Comparison of ENCODE assay signal across 1 cellular context in genomic region chr10:15824498-15824897, GRCh38.
TF ChIP-seq lines count a peak whose summit lies in the region.

No MANE protein-coding gene starts in this region.

TF ChIP-seq in GM23338, 12 proteins besides CTCF, POLR2A, EP300 and RAD21 (continued from another document):
- TF ChIP-seq ZNF462 (CRISPR knock-in tag; IDR thresholded peaks at IDR 0.05) (no peak), ZNF114 (CRISPR knock-in tag; IDR thresholded peaks at IDR 0.05) (no peak), ZNF331 (CRISPR knock-in tag; IDR thresholded peaks at IDR 0.05; ENCODE audit: low read depth) (no peak), POLR2AphosphoS5 (IDR thresholded peaks at IDR 0.05; ENCODE audit: low read depth) (no peak), JUNB (IDR thresholded peaks at IDR 0.05; ENCODE audit: unreplicated experiment) (no peak)
- TF ChIP-seq, protein P1, sequence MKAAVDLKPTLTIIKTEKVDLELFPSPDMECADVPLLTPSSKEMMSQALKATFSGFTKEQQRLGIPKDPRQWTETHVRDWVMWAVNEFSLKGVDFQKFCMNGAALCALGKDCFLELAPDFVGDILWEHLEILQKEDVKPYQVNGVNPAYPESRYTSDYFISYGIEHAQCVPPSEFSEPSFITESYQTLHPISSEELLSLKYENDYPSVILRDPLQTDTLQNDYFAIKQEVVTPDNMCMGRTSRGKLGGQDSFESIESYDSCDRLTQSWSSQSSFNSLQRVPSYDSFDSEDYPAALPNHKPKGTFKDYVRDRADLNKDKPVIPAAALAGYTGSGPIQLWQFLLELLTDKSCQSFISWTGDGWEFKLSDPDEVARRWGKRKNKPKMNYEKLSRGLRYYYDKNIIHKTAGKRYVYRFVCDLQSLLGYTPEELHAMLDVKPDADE (IDR thresholded peaks at IDR 0.05), result no peak
